Comparison of ENCODE assay signal across 1 cellular context in the genomic region with DNA sequence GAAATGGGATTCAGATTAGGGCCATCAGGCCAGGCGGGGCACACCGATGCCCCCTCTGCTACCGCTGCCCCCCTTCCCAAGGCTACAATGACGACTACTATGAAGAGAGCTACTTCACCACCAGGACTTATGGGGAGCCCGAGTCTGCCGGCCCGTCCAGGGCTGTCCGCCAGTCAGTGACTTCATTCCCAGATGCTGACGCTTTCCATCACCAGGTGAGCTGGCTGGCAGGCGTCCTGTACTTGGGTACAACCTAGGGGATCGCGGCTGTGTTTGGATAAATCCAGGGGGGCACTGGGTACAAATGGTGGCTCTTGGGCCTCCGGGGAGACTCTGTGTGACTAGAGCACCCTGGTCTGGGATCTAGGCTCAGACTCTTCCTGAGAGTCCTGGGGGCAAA.
TF ChIP-seq lines count a peak whose summit lies in the region.

No MANE protein-coding gene starts in this region.

TF ChIP-seq in HCT116, 20 proteins besides CTCF, POLR2A, EP300 and RAD21 (continued from another document):
- TF ChIP-seq, protein P1, sequence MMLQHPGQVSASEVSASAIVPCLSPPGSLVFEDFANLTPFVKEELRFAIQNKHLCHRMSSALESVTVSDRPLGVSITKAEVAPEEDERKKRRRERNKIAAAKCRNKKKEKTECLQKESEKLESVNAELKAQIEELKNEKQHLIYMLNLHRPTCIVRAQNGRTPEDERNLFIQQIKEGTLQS (IDR thresholded peaks at IDR 0.05), result no peak
- TF ChIP-seq REST (IDR thresholded peaks at IDR 0.05; ENCODE audit: low read depth) (no peak), MAX (IDR thresholded peaks at IDR 0.05) (no peak), CEBPB (IDR thresholded peaks at IDR 0.05; ENCODE audit: low read depth) (no peak), EGR1 (IDR thresholded peaks at IDR 0.05; ENCODE audit: low read depth) (no peak), JUND (IDR thresholded peaks at IDR 0.05) (no peak), TCF7L2 (IDR thresholded peaks at IDR 0.05; ENCODE audit: borderline replicate concordance, extremely low read depth, insufficient read depth, insufficient read length) (no peak), SRF (IDR thresholded peaks at IDR 0.05; ENCODE audit: low read depth) (no peak), EZH2 (IDR thresholded peaks at IDR 0.05) (no peak), ZNF274 (IDR thresholded peaks at IDR 0.05; ENCODE audit: low read depth, low read length) (no peak), ZFX (IDR thresholded peaks at IDR 0.05) (no peak)
